Comparison of ENCODE assay signal across 9 cellular contexts in genomic region chr13:21014666-21015170, GRCh38. TPM values are rescaled to one million over a fixed set of nuclear protein-coding genes. Genes with fewer than 3 reads are reported as not detected.
DNase-seq lines count a peak whose midpoint lies in the region; ATAC-seq and TF ChIP-seq lines count a peak whose summit lies in the region.
"Had no signal": no experiment of that assay in that cellular context is flagged by ENCODE, and none has a peak within 500 bp of the region (broad histone marks: within the 10 kb centered on the region; RNA-seq: fewer than 3 reads in every experiment).

No MANE protein-coding gene starts in this region.

- H3K4me1 ChIP-seq in spleen: peaks cover 6 to 89% (median 24%) of the 10 kb centered on the region in 6 donors

- TF ChIP-seq CTCF in spleen (IDR thresholded peaks at IDR 0.05 in 8 of 11, conservative IDR thresholded peaks at IDR 0.05 in 3 of 11): no peak

- no peaks in the 10 kb centered on the region for H3K9me3 ChIP-seq in spleen

- DNase-seq in HCEC 1CT (peak; percentile 77), astrocyte of the hippocampus (ENCODE audit: low read depth, low spot score) (peak; percentile 84), kidney glomerular epithelial cell (lab: John Stamatoyannopoulos, UW) (peak; percentile 81), spleen (no peak), NCI-H2081 treated with DMSO at 0.1 percent for 48 hours (lab: John Stamatoyannopoulos, UW) (no peak)
- DNase-seq in activated CD4-positive, alpha-beta T cell treated with anti-CD3 and anti-CD28 coated beads, Interleukin-2, amount 50 U/mL, for 1 hour: no peak
- no peak for DNase-seq in effector CD4-positive, alpha-beta T cell
- DNase-seq: activated gamma-delta T cell had no signal

- WGBS in spleen, 5 donors: 68 to 90% (median 79%) methylated on average over 6 of the region's 6 CpGs

- no peaks in the 10 kb centered on the region for H3K27me3 ChIP-seq in spleen (replicated peaks in 1 of 7)

- intact Hi-C loops in spleen (cut with DNase I; ENCODE audit: low total_unique reads): no loop called here

- H3K36me3 ChIP-seq in spleen: no peaks in the 10 kb centered on the region

- ATAC-seq in GM18867 (IDR thresholded peaks at IDR 0.05; ENCODE audit: unreplicated experiment): no peak

- TF ChIP-seq POLR2A in spleen (IDR thresholded peaks at IDR 0.05): no peak

- peak overlapping the region in 5 of 8 donors; percentile 8 to 38 (median 32) for H3K27ac ChIP-seq in spleen

- no peak overlapping the region for H3K4me3 ChIP-seq in spleen

RNA-seq across cellular contexts. Expression of gene LATS2, which starts 46.7 kb away (rescaled TPM):
- total RNA-seq in spleen: 10 to 100 TPM; 20.9 to 34.6 (median 29.3) TPM
- polyA plus RNA-seq in spleen: 1 to 10 TPM; 2.5 to 5.8 (median 2.7) TPM

Comparison
In these comparisons a context has a peak if more than half of its experiments do, and no peak if none do; other contexts are left out.
1. DNase-seq: peak in HCEC 1CT (single experiment), astrocyte of the hippocampus (single experiment) and kidney glomerular epithelial cell (single experiment); none in spleen (single experiment), activated CD4-positive, alpha-beta T cell treated with anti-CD3 and anti-CD28 coated beads, Interleukin-2, amount 50 U/mL, for 1 hour (single experiment), NCI-H2081 treated with DMSO at 0.1 percent for 48 hours (single experiment) and effector CD4-positive, alpha-beta T cell (single experiment).